Comparison of ENCODE assay signal across 10 cellular contexts in genomic region chr20:46895906-46896242, GRCh38. TPM values are rescaled to one million over a fixed set of nuclear protein-coding genes. Genes with fewer than 3 reads are reported as not detected.
DNase-seq lines count a peak whose midpoint lies in the region; ATAC-seq and TF ChIP-seq lines count a peak whose summit lies in the region.
"Had no signal": no experiment of that assay in that cellular context is flagged by ENCODE, and none has a peak within 500 bp of the region (broad histone marks: within the 10 kb centered on the region; RNA-seq: fewer than 3 reads in every experiment).

No MANE protein-coding gene starts in this region.

- DNase-seq in SHP77 treated with DMSO at 0.1 percent for 48 hours (lab: John Stamatoyannopoulos, UW) (peak; percentile 62), SHP77 (lab: John Stamatoyannopoulos, UW) (no peak), mesothelial cell of epicardium (ENCODE audit: low spot score in 2 of 2, unreplicated experiment in 2 of 2) (no peak), transverse colon (no peak), A673 (ENCODE audit: low spot score) (no peak)
- DNase-seq in activated CD4-positive, alpha-beta T cell treated with anti-CD3 and anti-CD28 coated beads, Interleukin-2, amount 10 ng/mL, durations not matched to agents 24 days and 14 days: no peak
- DNase-seq: activated T-cell treated with anti-CD3 and anti-CD28 coated beads, Interleukin-2, amount 50 U/mL, for 4 hours; BE2C had no signal

- H3K36me3 ChIP-seq in transverse colon: no peaks in the 10 kb centered on the region
- H3K36me3 ChIP-seq in A673 (ENCODE audit: insufficient read depth, low read length, poor library complexity, severe bottlenecking): no peaks in the 10 kb centered on the region
- H3K36me3 ChIP-seq: BE2C had no signal

- peaks cover 78% of the 10 kb centered on the region for H3K27me3 Mint-ChIP-seq in brain
- H3K27me3 Mint-ChIP-seq in mesothelial cell of epicardium (ENCODE audit: low read depth): peaks cover 36% of the 10 kb centered on the region
- peaks cover 68% of the 10 kb centered on the region for H3K27me3 Mint-ChIP-seq in activated CD4-positive, alpha-beta T cell treated with anti-CD3 and anti-CD28 coated beads, Interleukin-2, amount 10 ng/mL, durations not matched to agents 24 days and 14 days

- CTCF ChIA-PET in A673 (lab: Charles Lee): interaction anchor here (0.5 kb wide), 1 partner anchor 66 kb away, joined by 3 read pairs; no protein-coding TSS in a partner anchor

- H3K4me3 ChIP-seq in transverse colon (peak overlapping the region in 3 of 4 donors; percentile 46 to 65 (median 63)), A673 (ENCODE audit: low read depth, low read length, poor library complexity, severe bottlenecking) (no peak overlapping the region)

- no peak for ATAC-seq in GM18505 (IDR thresholded peaks at IDR 0.05; ENCODE audit: unreplicated experiment)
- ATAC-seq: activated T-cell treated with anti-CD3 and anti-CD28 coated beads, Interleukin-2, amount 50 U/mL, for 4 hours had no signal

- 0 to 8% methylated on average over 11 to 12 of the region's 12 CpGs for WGBS in transverse colon (ENCODE audit: low coverage in 1 of 2), 2 donors

- H3K27ac Mint-ChIP-seq in brain (peak overlapping the region in 3 of 5 experiments; percentile 24 to 72 (median 71)), mesothelial cell of epicardium (peak overlapping the region; percentile 47)
- H3K27ac Mint-ChIP-seq in activated CD4-positive, alpha-beta T cell treated with anti-CD3 and anti-CD28 coated beads, Interleukin-2, amount 10 ng/mL, durations not matched to agents 24 days and 14 days: no peak overlapping the region

- H3K27me3 ChIP-seq in transverse colon: peaks cover 49% of the 10 kb centered on the region
- peaks cover 84% of the 10 kb centered on the region for H3K27me3 ChIP-seq in A673 (replicated peaks; ENCODE audit: insufficient read depth, low read depth, low read length, poor library complexity)

- intact Hi-C loops in transverse colon (cut with DNase I; ENCODE audit: low total_unique reads) (no loop called here), A673 (cut with micrococcal nuclease; ENCODE audit: unreplicated experiment) (no loop called here)
- intact Hi-C loops in activated CD4-positive, alpha-beta T cell treated with anti-CD3 and anti-CD28 coated beads, Interleukin-2, amount 10 ng/mL, durations not matched to agents 24 days and 14 days (cut with micrococcal nuclease): no loop called here

- in situ Hi-C loops in transverse colon (cut with MboI; ENCODE audit: low pct_ligation_motif_present in 1 of 4, low pct_unique_long_range_greater_than_20kb in 1 of 4, low sequenced_read_pairs in 3 of 4): no loop called here

- H3K4me3 Mint-ChIP-seq in brain (peak overlapping the region; percentile 74 to 94 (median 91)), mesothelial cell of epicardium (peak overlapping the region; percentile 86)
- H3K4me3 Mint-ChIP-seq in activated CD4-positive, alpha-beta T cell treated with anti-CD3 and anti-CD28 coated beads, Interleukin-2, amount 10 ng/mL, durations not matched to agents 24 days and 14 days: no peak overlapping the region
- H3K4me3 Mint-ChIP-seq: activated T-cell treated with anti-CD3 and anti-CD28 coated beads, Interleukin-2, amount 50 U/mL, for 4 hours had no signal

- no peak for TF ChIP-seq POLR2A in transverse colon (IDR thresholded peaks at IDR 0.05)
- no peak for TF ChIP-seq POLR2A in GM18505 (IDR thresholded peaks at IDR 0.05; ENCODE audit: borderline replicate concordance, extremely low read depth, insufficient read depth, insufficient read length)

- peak overlapping the region in 2 of 4 donors; percentile 58 to 68 for H3K27ac ChIP-seq in transverse colon
- no peak overlapping the region for H3K27ac ChIP-seq in A673 (ENCODE audit: low read depth, low read length, poor library complexity, severe bottlenecking)

- H3K4me1 ChIP-seq in transverse colon (peaks cover 0 to 30% (median 6%) of the 10 kb centered on the region in 4 donors), A673 (ENCODE audit: insufficient read depth, low read length, poor library complexity, severe bottlenecking) (no peaks in the 10 kb centered on the region)
- H3K4me1 ChIP-seq: BE2C had no signal

- H3K4me1 Mint-ChIP-seq in brain: peaks cover 45% of the 10 kb centered on the region
- peaks cover 44% of the 10 kb centered on the region for H3K4me1 Mint-ChIP-seq in mesothelial cell of epicardium
- no peaks in the 10 kb centered on the region for H3K4me1 Mint-ChIP-seq in activated CD4-positive, alpha-beta T cell treated with anti-CD3 and anti-CD28 coated beads, Interleukin-2, amount 10 ng/mL, durations not matched to agents 24 days and 14 days

- TF ChIP-seq CTCF in brain (conservative IDR thresholded peaks at IDR 0.05) (no peak), mesothelial cell of epicardium (IDR thresholded peaks at IDR 0.05; ENCODE audit: unreplicated experiment) (no peak), transverse colon (IDR thresholded peaks at IDR 0.05) (no peak), A673 (conservative IDR thresholded peaks at IDR 0.05; ENCODE audit: low read depth, low read length) (no peak)

- POLR2A ChIA-PET in A673 (lab: Charles Lee; ENCODE audit: low non-redundant PET): no interaction called here

- H3K9me3 Mint-ChIP-seq in brain: peaks cover 0 to 9% (median 4%) of the 10 kb centered on the region in 5 experiments
- H3K9me3 Mint-ChIP-seq in mesothelial cell of epicardium: peaks cover 3% of the 10 kb centered on the region
- no peaks in the 10 kb centered on the region for H3K9me3 Mint-ChIP-seq in activated CD4-positive, alpha-beta T cell treated with anti-CD3 and anti-CD28 coated beads, Interleukin-2, amount 10 ng/mL, durations not matched to agents 24 days and 14 days

- no TSS peak for BruUV-seq in A673 (replicated peaks; lab: Mats Ljungman, UMichigan)

- no peak for TF ChIP-seq EP300 in transverse colon (IDR thresholded peaks at IDR 0.05; ENCODE audit: low read depth)

- H3K36me3 Mint-ChIP-seq in brain: peaks cover 2% of the 10 kb centered on the region
- peaks cover 4% of the 10 kb centered on the region for H3K36me3 Mint-ChIP-seq in mesothelial cell of epicardium
- H3K36me3 Mint-ChIP-seq in activated CD4-positive, alpha-beta T cell treated with anti-CD3 and anti-CD28 coated beads, Interleukin-2, amount 10 ng/mL, durations not matched to agents 24 days and 14 days (ENCODE audit: low read depth): no peaks in the 10 kb centered on the region

- H3K9me3 ChIP-seq in transverse colon: no peaks in the 10 kb centered on the region
- peaks cover 2% of the 10 kb centered on the region for H3K9me3 ChIP-seq in A673 (ENCODE audit: low read depth, low read length, poor library complexity, severe bottlenecking)
- H3K9me3 ChIP-seq: BE2C had no signal

RNA-seq across cellular contexts. Expression of gene EYA2, which starts 1.2 kb away (rescaled TPM):
- polyA plus RNA-seq in brain (ENCODE audit: insufficient read depth, low read depth, low replicate concordance): 24.9 TPM
- total RNA-seq in mesothelial cell of epicardium (9.0 to 10.2 TPM (median 9.3 TPM) in 3 replicates), transverse colon (10 to 100 TPM in 2 of 4 donors, 1 to 10 TPM in 2; 4.5 to 17.5 (median 10.9) TPM), A673 (2021) (not detected in 2 replicates)
- not detected in 2 replicates for total RNA-seq in activated CD4-positive, alpha-beta T cell treated with anti-CD3 and anti-CD28 coated beads, Interleukin-2, amount 10 ng/mL, durations not matched to agents 24 days and 14 days
- total RNA-seq: activated T-cell treated with anti-CD3 and anti-CD28 coated beads, Interleukin-2, amount 50 U/mL, for 4 hours had no signal
